ENCODE assay signal across 13 cellular contexts in the genomic region with DNA sequence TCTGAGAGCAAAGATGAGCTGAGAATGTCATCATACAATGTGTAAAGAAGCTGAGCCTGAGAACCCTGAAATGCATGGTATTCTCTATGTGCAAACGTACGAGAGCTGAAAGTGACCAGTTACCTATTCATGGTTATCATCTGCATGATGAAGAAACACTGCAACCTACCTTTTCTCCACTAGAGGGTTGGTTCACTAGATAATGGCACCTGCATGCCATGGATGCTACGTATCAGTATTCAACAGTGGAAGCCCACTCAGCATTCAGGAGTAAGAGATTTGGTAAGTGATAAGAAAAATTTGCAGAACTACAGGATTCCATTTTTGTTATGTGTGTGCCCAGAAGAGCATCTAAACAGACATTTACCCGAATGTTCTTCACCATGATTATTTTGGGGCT.
DNase-seq lines count a peak whose midpoint lies in the region; ATAC-seq and TF ChIP-seq lines count a peak whose summit lies in the region.
"Had no signal": no experiment of that assay in that cellular context is flagged by ENCODE, and none has a peak within 500 bp of the region (broad histone marks: within the 10 kb centered on the region; RNA-seq: fewer than 3 reads in every experiment).

No MANE protein-coding gene starts in this region.

- H3K9me3 ChIP-seq in HCT116 (ENCODE audit: control insufficient read depth in 1 of 2, insufficient read depth in 1 of 2, low read depth in 1 of 2, low read length in 2 of 2) (peaks cover 0 to 4% of the 10 kb centered on the region in 2 experiments; a peak in 1 of 4 replicates), OCI-LY7 (ENCODE audit: low read length) (no peaks in the 10 kb centered on the region), lower lobe of right lung (no peaks in the 10 kb centered on the region), left ventricle myocardium inferior (replicated peaks) (no peaks in the 10 kb centered on the region)
- H3K9me3 ChIP-seq: colonic mucosa had no signal

- H2AFZ ChIP-seq in HCT116 (ENCODE audit: low read depth, low read length, poor library complexity, severe bottlenecking) (no peak overlapping the region), OCI-LY7 (ENCODE audit: low read length) (no peak overlapping the region)

- RAD21 ChIA-PET in HCT116 (lab: Charles Lee; ENCODE audit: low non-redundant PET in 1 of 2, low total read pairs in 2 of 2, uncharacterized antibody in 2 of 2, unreplicated experiment in 2 of 2), result no interaction called here

- H3K9me2 ChIP-seq in HCT116 (ENCODE audit: insufficient read depth) (no peaks in the 10 kb centered on the region), OCI-LY7 (ENCODE audit: insufficient read depth, low read length) (no peaks in the 10 kb centered on the region)

- H3K79me2 ChIP-seq in HCT116 (ENCODE audit: insufficient read depth, low read length) (no peaks in the 10 kb centered on the region), OCI-LY7 (ENCODE audit: insufficient read depth, low read depth, low read length) (no peaks in the 10 kb centered on the region)

- H4K20me1 ChIP-seq in HCT116 (ENCODE audit: insufficient read depth) (no peaks in the 10 kb centered on the region), OCI-LY7 (ENCODE audit: insufficient read depth, low read length) (no peaks in the 10 kb centered on the region)

- H3K4me3 ChIP-seq in HCT116 (replicated peaks in 1 of 2; ENCODE audit: low read depth in 1 of 2, low read length in 2 of 2) (no peak overlapping the region), OCI-LY7 (ENCODE audit: low read depth, low read length, poor library complexity, severe bottlenecking) (no peak overlapping the region), lower lobe of right lung (no peak overlapping the region), left ventricle myocardium inferior (no peak overlapping the region)
- H3K4me3 ChIP-seq: colonic mucosa, SK-N-MC had no signal

- intact Hi-C loops in HCT116 (cut with micrococcal nuclease) (loop anchor here (2.0 kb wide), 3 partner anchors 131 to 535 kb away; no protein-coding TSS in a partner anchor), OCI-LY7 (cut with micrococcal nuclease; ENCODE audit: unreplicated experiment) (no loop called here), lower lobe of right lung (cut with DNase I) (no loop called here), left ventricle myocardium inferior (cut with micrococcal nuclease) (no loop called here)

- TF ChIP-seq CTCF in C4-2B (conservative IDR thresholded peaks at IDR 0.05) (peak; percentile 56), HCT116 (IDR thresholded peaks at IDR 0.05 in 2 of 3, conservative IDR thresholded peaks at IDR 0.05 in 1 of 3; ENCODE audit: borderline replicate concordance in 1 of 3, insufficient read depth in 1 of 3, low read depth in 2 of 3, low read length in 2 of 3) (peak; percentile 24 to 68 (median 65); a peak in 5 of 6 replicates), OCI-LY7 (conservative IDR thresholded peaks at IDR 0.05; ENCODE audit: low read length) (peak; percentile 57), lower lobe of right lung (IDR thresholded peaks at IDR 0.05) (no peak), left ventricle myocardium inferior (IDR thresholded peaks at IDR 0.05; ENCODE audit: borderline replicate concordance) (no peak)

- no peak overlapping the region for H3K27ac ChIP-seq in C4-2B
- H3K27ac ChIP-seq in HCT116 (ENCODE audit: low read depth, low read length), result no peak overlapping the region
- H3K27ac ChIP-seq in OCI-LY7 (ENCODE audit: low read depth, low read length, poor library complexity, severe bottlenecking), result no peak overlapping the region
- no peak overlapping the region for H3K27ac ChIP-seq in lower lobe of right lung
- no peak overlapping the region for H3K27ac ChIP-seq in left ventricle myocardium inferior (replicated peaks)
- H3K27ac ChIP-seq: colonic mucosa, SK-N-MC had no signal

- POLR2A ChIA-PET in HCT116 (lab: Charles Lee) (no interaction called here), OCI-LY7 (lab: Charles Lee) (no interaction called here)

- TF ChIP-seq POLR2A in HCT116 (IDR thresholded peaks at IDR 0.05; ENCODE audit: borderline replicate concordance, extremely low read depth, insufficient read depth, insufficient read length), result no peak

- TF ChIP-seq RAD21 in HCT116 (IDR thresholded peaks at IDR 0.05; ENCODE audit: low read depth), result peak; percentile 56

- H3K36me3 ChIP-seq in HCT116 (ENCODE audit: control insufficient read depth in 1 of 2, insufficient read depth in 2 of 2, low read length in 2 of 2) (no peaks in the 10 kb centered on the region), OCI-LY7 (ENCODE audit: insufficient read depth, low read length) (no peaks in the 10 kb centered on the region), lower lobe of right lung (no peaks in the 10 kb centered on the region), left ventricle myocardium inferior (no peaks in the 10 kb centered on the region)
- H3K36me3 ChIP-seq: colonic mucosa had no signal

- ATAC-seq in HCT116, result peak; percentile 77
- ATAC-seq in lower lobe of right lung, result no peak
- no peak for ATAC-seq in GM19467 (IDR thresholded peaks at IDR 0.05; ENCODE audit: unreplicated experiment)

- H3K27me3 ChIP-seq in HCT116 (ENCODE audit: insufficient read depth, low read length), result no peaks in the 10 kb centered on the region; the same call in 1 of the 2 replicates
- no peaks in the 10 kb centered on the region for H3K27me3 ChIP-seq in lower lobe of right lung (ENCODE audit: low read depth)
- peaks cover 67% of the 10 kb centered on the region for H3K27me3 ChIP-seq in left ventricle myocardium inferior (ENCODE audit: low read depth)
- H3K27me3 ChIP-seq: colonic mucosa had no signal

- CTCF ChIA-PET in HCT116 (lab: Charles Lee) (no interaction called here), OCI-LY7 (lab: Charles Lee; ENCODE audit: unreplicated experiment) (no interaction called here)

- H3K9ac ChIP-seq in HCT116 (ENCODE audit: low read length), result no peak overlapping the region

- BruUV-seq in HCT116 (replicated peaks; lab: Mats Ljungman, UMichigan) (no TSS peak), OCI-LY7 (replicated peaks; lab: Mats Ljungman, UMichigan) (no TSS peak)

- H3K4me2 ChIP-seq in HCT116 (ENCODE audit: low read length), result no peak overlapping the region
- no peak overlapping the region for H3K4me2 ChIP-seq in OCI-LY7 (ENCODE audit: low read length)

- DNase-seq in HCT116 (ENCODE audit: low read depth, low spot score) (peak; percentile 22), OCI-LY7 (ENCODE audit: low spot score) (peak; percentile 3), iris pigment epithelial cell (ENCODE audit: low read depth) (peak; percentile 4), lower lobe of right lung (no peak), left ventricle myocardium inferior (no peak), NCI-H2029 (lab: John Stamatoyannopoulos, UW) (no peak)
- DNase-seq: activated CD4-positive, alpha-beta T cell treated with anti-CD3 and anti-CD28 coated beads, Interleukin-2, amount 10 ng/mL, durations not matched to agents 24 days and 14 days; activated gamma-delta T cell treated with Interleukin-2 at 50 U/mL for 16 hours; colonic mucosa; NCI-H1048 had no signal

- no peaks in the 10 kb centered on the region for H3K4me1 ChIP-seq in HCT116 (ENCODE audit: control insufficient read depth in 1 of 2, insufficient read depth in 2 of 2, low read length in 2 of 2)
- no peaks in the 10 kb centered on the region for H3K4me1 ChIP-seq in OCI-LY7 (ENCODE audit: insufficient read depth, low read length, poor library complexity, severe bottlenecking)
- H3K4me1 ChIP-seq in lower lobe of right lung, result no peaks in the 10 kb centered on the region
- H3K4me1 ChIP-seq in left ventricle myocardium inferior, result no peaks in the 10 kb centered on the region
- H3K4me1 ChIP-seq: colonic mucosa had no signal

TF ChIP-seq in HCT116, 20 proteins besides CTCF, POLR2A, EP300 and RAD21:
- TF ChIP-seq EZH2 (IDR thresholded peaks at IDR 0.05) (no peak), ZNF274 (IDR thresholded peaks at IDR 0.05; ENCODE audit: low read depth, low read length) (no peak), ZFX (IDR thresholded peaks at IDR 0.05) (no peak), ELF1 (IDR thresholded peaks at IDR 0.05; ENCODE audit: borderline replicate concordance, low read depth) (no peak), POLR2AphosphoS5 (IDR thresholded peaks at IDR 0.05; ENCODE audit: low read depth, low read length) (no peak), MAX (IDR thresholded peaks at IDR 0.05) (no peak), TCF7L2 (IDR thresholded peaks at IDR 0.05; ENCODE audit: borderline replicate concordance, extremely low read depth, insufficient read depth, insufficient read length) (no peak), YY1 (IDR thresholded peaks at IDR 0.05; ENCODE audit: extremely low read depth, insufficient replicate concordance, low read depth, low read length) (no peak), EZH2phosphoT487 (IDR thresholded peaks at IDR 0.05; ENCODE audit: borderline replicate concordance) (no peak), JUND (IDR thresholded peaks at IDR 0.05) (no peak), EGR1 (IDR thresholded peaks at IDR 0.05; ENCODE audit: low read depth) (no peak), SRF (IDR thresholded peaks at IDR 0.05; ENCODE audit: low read depth) (no peak), ATF3 (IDR thresholded peaks at IDR 0.05) (no peak), SP1 (IDR thresholded peaks at IDR 0.05; ENCODE audit: low read depth) (no peak)
- TF ChIP-seq, protein P1, sequence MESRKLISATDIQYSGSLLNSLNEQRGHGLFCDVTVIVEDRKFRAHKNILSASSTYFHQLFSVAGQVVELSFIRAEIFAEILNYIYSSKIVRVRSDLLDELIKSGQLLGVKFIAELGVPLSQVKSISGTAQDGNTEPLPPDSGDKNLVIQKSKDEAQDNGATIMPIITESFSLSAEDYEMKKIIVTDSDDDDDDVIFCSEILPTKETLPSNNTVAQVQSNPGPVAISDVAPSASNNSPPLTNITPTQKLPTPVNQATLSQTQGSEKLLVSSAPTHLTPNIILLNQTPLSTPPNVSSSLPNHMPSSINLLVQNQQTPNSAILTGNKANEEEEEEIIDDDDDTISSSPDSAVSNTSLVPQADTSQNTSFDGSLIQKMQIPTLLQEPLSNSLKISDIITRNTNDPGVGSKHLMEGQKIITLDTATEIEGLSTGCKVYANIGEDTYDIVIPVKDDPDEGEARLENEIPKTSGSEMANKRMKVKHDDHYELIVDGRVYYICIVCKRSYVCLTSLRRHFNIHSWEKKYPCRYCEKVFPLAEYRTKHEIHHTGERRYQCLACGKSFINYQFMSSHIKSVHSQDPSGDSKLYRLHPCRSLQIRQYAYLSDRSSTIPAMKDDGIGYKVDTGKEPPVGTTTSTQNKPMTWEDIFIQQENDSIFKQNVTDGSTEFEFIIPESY (IDR thresholded peaks at IDR 0.05; ENCODE audit: extremely low read depth, insufficient replicate concordance, low read length), result no peak

Comparison
In these comparisons a context has a peak if more than half of its experiments do, and no peak if none do; other contexts are left out.
1. CTCF ChIP-seq: peak in C4-2B (single experiment), HCT116 (3 of 3) and OCI-LY7 (single experiment); none in lower lobe of right lung (single experiment) and left ventricle myocardium inferior (single experiment).
2. DNase-seq: peak in HCT116 (single experiment), OCI-LY7 (single experiment) and iris pigment epithelial cell (single experiment); none in lower lobe of right lung (single experiment), left ventricle myocardium inferior (single experiment) and NCI-H2029 (single experiment).